ENCODE assay signal across 8 cellular contexts in genomic region chr19:16041571-16042386, GRCh38. TPM values are rescaled to one million over a fixed set of nuclear protein-coding genes. Genes with fewer than 3 reads are reported as not detected.
DNase-seq lines count a peak whose midpoint lies in the region; ATAC-seq and TF ChIP-seq lines count a peak whose summit lies in the region.

No MANE protein-coding gene starts in this region.

- intact Hi-C loops in activated CD4-positive, alpha-beta memory T cell treated with anti-CD3 and anti-CD28 coated beads for 36 hours (cut with micrococcal nuclease): loop anchor here (1.0 to 10.0 kb wide), 3 partner anchors 77 to 343 kb away; no protein-coding TSS in a partner anchor
- intact Hi-C loops in dorsolateral prefrontal cortex (cut with DNase I): loop anchor here (2.0 to 10.0 kb wide), 6 partner anchors 36 to 413 kb away; partner anchors contain the start of genes FAM32A (in 2 of the 2), RAB8A (in 2 of the 2) and TPM4 (in 1 of the 2)

- H3K27me3 Mint-ChIP-seq in activated CD4-positive, alpha-beta memory T cell treated with anti-CD3 and anti-CD28 coated beads for 36 hours: peaks cover 1% of the 10 kb centered on the region

- POLR2A ChIA-PET in activated CD4-positive, alpha-beta memory T cell treated with anti-CD3 and anti-CD28 coated beads for 36 hours (lab: Charles Lee): interaction anchor here (0.6 to 1.2 kb wide), 5 partner anchors 43 to 290 kb away, joined by 3 to 6 read pairs (median 4); partner anchors contain the start of genes AP1M1 and FAM32A

- CTCF ChIA-PET in activated CD4-positive, alpha-beta memory T cell treated with anti-CD3 and anti-CD28 coated beads for 36 hours (lab: Charles Lee): interaction anchor here (0.6 to 3.7 kb wide), 37 partner anchors 9 to 1476 kb away, joined by 3 to 62 read pairs (median 5); partner anchors contain the start of genes AP1M1, FAM32A, HSH2D and RAB8A

- H3K36me3 ChIP-seq in ACC112 (ENCODE audit: insufficient read depth, low read length): no peaks in the 10 kb centered on the region

- H3K27ac ChIP-seq in ACC112 (ENCODE audit: low read depth, low read length): peak overlapping the region; percentile 47
- peak overlapping the region in 2 of 59 donors; percentile 13 for H3K27ac ChIP-seq in dorsolateral prefrontal cortex

- no peaks in the 10 kb centered on the region for H3K36me3 Mint-ChIP-seq in activated CD4-positive, alpha-beta memory T cell treated with anti-CD3 and anti-CD28 coated beads for 36 hours

- TF ChIP-seq CTCF in dorsolateral prefrontal cortex (IDR thresholded peaks at IDR 0.05 in 54 of 56, conservative IDR thresholded peaks at IDR 0.05 in 2 of 56; ENCODE audit: low read depth in 1 of 56, partially characterized antibody in 56 of 56): peak; percentile 83 to 100 (median 98)

- no peaks in the 10 kb centered on the region for H3K79me2 ChIP-seq in ACC112 (ENCODE audit: control insufficient read depth, insufficient read depth, low read length, unreplicated experiment)

- H3K4me1 ChIP-seq in ACC112 (ENCODE audit: control insufficient read depth, insufficient read depth, low read length, unreplicated experiment): peaks cover 15% of the 10 kb centered on the region

- no peaks in the 10 kb centered on the region for H3K9me3 Mint-ChIP-seq in activated CD4-positive, alpha-beta memory T cell treated with anti-CD3 and anti-CD28 coated beads for 36 hours

- DNase-seq in GM19238 (ENCODE audit: insufficient read length, low spot score) (peak; percentile 80), NCI-H69 (lab: John Stamatoyannopoulos, UW) (peak; percentile 67), dorsolateral prefrontal cortex (peak in 9 of 10 donors; percentile 70 to 87 (median 79)), lung microvascular endothelial cell (ENCODE audit: low read depth in 2 of 2) (peak; percentile 59 to 73)
- peak; percentile 84 for DNase-seq in activated CD4-positive, alpha-beta memory T cell treated with anti-CD3 and anti-CD28 coated beads for 36 hours
- DNase-seq in stimulated activated CD4-positive, alpha-beta T cell treated with anti-CD3 and anti-CD28 coated beads, TNF-alpha, amount 100 ng/mL, for 48 hours (ENCODE audit: low read depth in 3 of 3): peak; percentile 47 to 73 (median 73)

- H3K27me3 ChIP-seq in ACC112 (ENCODE audit: insufficient read depth, low read length): no peaks in the 10 kb centered on the region
- peaks cover 0 to 7% (median 0%) of the 10 kb centered on the region in 45 donors for H3K27me3 ChIP-seq in dorsolateral prefrontal cortex

- ATAC-seq in HG02973 (IDR thresholded peaks at IDR 0.05; ENCODE audit: unreplicated experiment): no peak

- H3K4me1 Mint-ChIP-seq in activated CD4-positive, alpha-beta memory T cell treated with anti-CD3 and anti-CD28 coated beads for 36 hours (ENCODE audit: low read depth): peaks cover 12% of the 10 kb centered on the region

- H3K4me3 Mint-ChIP-seq in activated CD4-positive, alpha-beta memory T cell treated with anti-CD3 and anti-CD28 coated beads for 36 hours: peak overlapping the region; percentile 32

- H2AFZ ChIP-seq in ACC112 (ENCODE audit: low read length, unreplicated experiment): peak overlapping the region; percentile 53

- H3K4me3 ChIP-seq in ACC112 (ENCODE audit: low read depth, low read length) (peak overlapping the region; percentile 51; the same call in 1 of the 2 replicates), dorsolateral prefrontal cortex (peak overlapping the region in 53 of 59 donors; percentile 1 to 63 (median 37))

- H3K27ac Mint-ChIP-seq in activated CD4-positive, alpha-beta memory T cell treated with anti-CD3 and anti-CD28 coated beads for 36 hours: no peak overlapping the region

RNA-seq across cellular contexts. Expression of gene TPM4, which starts 34.5 kb away (rescaled TPM):
- 100 to 1,000 TPM; 497 to 515 TPM for total RNA-seq in activated CD4-positive, alpha-beta memory T cell treated with anti-CD3 and anti-CD28 coated beads for 36 hours
- total RNA-seq in dorsolateral prefrontal cortex (100 to 1,000 TPM in 72 of 120 experiments, 10 to 100 TPM in 48; 76.8 to 148 (median 102) TPM), lung microvascular endothelial cell (301 and 363 TPM in 2 replicates)
